In genomic region chr9:27499481-27499880, GRCh38 we compare ENCODE assay signal across 1 cellular context.
TF ChIP-seq lines count a peak whose summit lies in the region.

No MANE protein-coding gene starts in this region.

TF ChIP-seq in GM23338, 12 proteins besides CTCF, POLR2A, EP300 and RAD21 (continued from another document):
- TF ChIP-seq ZNF462 (CRISPR knock-in tag; IDR thresholded peaks at IDR 0.05) (no peak), NANOG (IDR thresholded peaks at IDR 0.05; ENCODE audit: borderline replicate concordance) (no peak), ZNF114 (CRISPR knock-in tag; IDR thresholded peaks at IDR 0.05) (no peak), REST (IDR thresholded peaks at IDR 0.05; ENCODE audit: unreplicated experiment) (no peak), STAT1 (IDR thresholded peaks at IDR 0.05; ENCODE audit: unreplicated experiment) (no peak), EZH2 (IDR thresholded peaks at IDR 0.05; ENCODE audit: low read depth, unreplicated experiment) (no peak)
